2 cellular contexts compared by ENCODE assay signal in genomic region chr16:53848950-53849349, GRCh38.
TF ChIP-seq lines count a peak whose summit lies in the region.

No MANE protein-coding gene starts in this region.

TF ChIP-seq in HepG2, 621 proteins besides CTCF, POLR2A, EP300 and RAD21 (continues in another document):
- TF ChIP-seq, protein P1, sequence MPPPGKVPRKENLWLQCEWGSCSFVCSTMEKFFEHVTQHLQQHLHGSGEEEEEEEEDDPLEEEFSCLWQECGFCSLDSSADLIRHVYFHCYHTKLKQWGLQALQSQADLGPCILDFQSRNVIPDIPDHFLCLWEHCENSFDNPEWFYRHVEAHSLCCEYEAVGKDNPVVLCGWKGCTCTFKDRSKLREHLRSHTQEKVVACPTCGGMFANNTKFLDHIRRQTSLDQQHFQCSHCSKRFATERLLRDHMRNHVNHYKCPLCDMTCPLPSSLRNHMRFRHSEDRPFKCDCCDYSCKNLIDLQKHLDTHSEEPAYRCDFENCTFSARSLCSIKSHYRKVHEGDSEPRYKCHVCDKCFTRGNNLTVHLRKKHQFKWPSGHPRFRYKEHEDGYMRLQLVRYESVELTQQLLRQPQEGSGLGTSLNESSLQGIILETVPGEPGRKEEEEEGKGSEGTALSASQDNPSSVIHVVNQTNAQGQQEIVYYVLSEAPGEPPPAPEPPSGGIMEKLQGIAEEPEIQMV (CRISPR knock-in tag; IDR thresholded peaks at IDR 0.05; ENCODE audit: low read depth) = no peak
- TF ChIP-seq, protein P2, sequence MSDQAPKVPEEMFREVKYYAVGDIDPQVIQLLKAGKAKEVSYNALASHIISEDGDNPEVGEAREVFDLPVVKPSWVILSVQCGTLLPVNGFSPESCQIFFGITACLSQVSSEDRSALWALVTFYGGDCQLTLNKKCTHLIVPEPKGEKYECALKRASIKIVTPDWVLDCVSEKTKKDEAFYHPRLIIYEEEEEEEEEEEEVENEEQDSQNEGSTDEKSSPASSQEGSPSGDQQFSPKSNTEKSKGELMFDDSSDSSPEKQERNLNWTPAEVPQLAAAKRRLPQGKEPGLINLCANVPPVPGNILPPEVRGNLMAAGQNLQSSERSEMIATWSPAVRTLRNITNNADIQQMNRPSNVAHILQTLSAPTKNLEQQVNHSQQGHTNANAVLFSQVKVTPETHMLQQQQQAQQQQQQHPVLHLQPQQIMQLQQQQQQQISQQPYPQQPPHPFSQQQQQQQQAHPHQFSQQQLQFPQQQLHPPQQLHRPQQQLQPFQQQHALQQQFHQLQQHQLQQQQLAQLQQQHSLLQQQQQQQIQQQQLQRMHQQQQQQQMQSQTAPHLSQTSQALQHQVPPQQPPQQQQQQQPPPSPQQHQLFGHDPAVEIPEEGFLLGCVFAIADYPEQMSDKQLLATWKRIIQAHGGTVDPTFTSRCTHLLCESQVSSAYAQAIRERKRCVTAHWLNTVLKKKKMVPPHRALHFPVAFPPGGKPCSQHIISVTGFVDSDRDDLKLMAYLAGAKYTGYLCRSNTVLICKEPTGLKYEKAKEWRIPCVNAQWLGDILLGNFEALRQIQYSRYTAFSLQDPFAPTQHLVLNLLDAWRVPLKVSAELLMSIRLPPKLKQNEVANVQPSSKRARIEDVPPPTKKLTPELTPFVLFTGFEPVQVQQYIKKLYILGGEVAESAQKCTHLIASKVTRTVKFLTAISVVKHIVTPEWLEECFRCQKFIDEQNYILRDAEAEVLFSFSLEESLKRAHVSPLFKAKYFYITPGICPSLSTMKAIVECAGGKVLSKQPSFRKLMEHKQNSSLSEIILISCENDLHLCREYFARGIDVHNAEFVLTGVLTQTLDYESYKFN (CRISPR knock-in tag; conservative IDR thresholded peaks at IDR 0.05) = peak; percentile 10
- TF ChIP-seq SOX6 (IDR thresholded peaks at IDR 0.05) (no peak), SOX6 (CRISPR knock-in tag; IDR thresholded peaks at IDR 0.05) (0 out of 2 replicates have a peak, but pooled peaks have one; percentile 25), ZSCAN30 (CRISPR knock-in tag; IDR thresholded peaks at IDR 0.05) (no peak), ZNF761 (CRISPR knock-in tag; conservative IDR thresholded peaks at IDR 0.05) (0 out of 2 replicates have a peak, but pooled peaks have one; percentile 21), CBX2 (IDR thresholded peaks at IDR 0.05; ENCODE audit: low read depth, low read length) (no peak), CBX2 (CRISPR knock-in tag; IDR thresholded peaks at IDR 0.05; ENCODE audit: low read depth) (no peak), MXD4 (CRISPR knock-in tag; IDR thresholded peaks at IDR 0.05) (no peak), ZSCAN22 (CRISPR knock-in tag; IDR thresholded peaks at IDR 0.05) (0 out of 2 replicates have a peak, but pooled peaks have one; percentile 44), TIGD3 (CRISPR knock-in tag; IDR thresholded peaks at IDR 0.05; ENCODE audit: borderline replicate concordance) (no peak), ZMYM4 (CRISPR knock-in tag; IDR thresholded peaks at IDR 0.05) (no peak), HDAC1 (CRISPR knock-in tag; IDR thresholded peaks at IDR 0.05) (0 out of 2 replicates have a peak, but pooled peaks have one; percentile 34), GATAD2A (CRISPR knock-in tag; IDR thresholded peaks at IDR 0.05) (0 out of 2 replicates have a peak, but pooled peaks have one; percentile 3)
- TF ChIP-seq, protein P3, sequence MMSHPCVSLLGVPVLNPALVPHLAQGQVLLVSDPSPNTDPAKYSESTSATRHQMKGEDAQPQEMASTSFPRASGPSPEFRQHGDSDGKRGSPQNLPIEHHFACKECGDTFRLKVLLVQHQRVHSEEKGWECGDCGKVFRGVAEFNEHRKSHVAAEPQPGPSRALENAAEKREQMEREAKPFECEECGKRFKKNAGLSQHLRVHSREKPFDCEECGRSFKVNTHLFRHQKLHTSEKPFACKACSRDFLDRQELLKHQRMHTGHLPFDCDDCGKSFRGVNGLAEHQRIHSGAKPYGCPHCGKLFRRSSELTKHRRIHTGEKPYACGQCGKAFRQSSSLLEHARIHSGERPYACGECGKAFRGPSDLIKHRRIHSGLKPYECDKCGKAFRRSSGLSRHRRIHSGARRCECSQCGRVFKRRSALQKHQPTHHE (CRISPR knock-in tag; IDR thresholded peaks at IDR 0.05; ENCODE audit: borderline replicate concordance) = no peak
- TF ChIP-seq, protein P4, sequence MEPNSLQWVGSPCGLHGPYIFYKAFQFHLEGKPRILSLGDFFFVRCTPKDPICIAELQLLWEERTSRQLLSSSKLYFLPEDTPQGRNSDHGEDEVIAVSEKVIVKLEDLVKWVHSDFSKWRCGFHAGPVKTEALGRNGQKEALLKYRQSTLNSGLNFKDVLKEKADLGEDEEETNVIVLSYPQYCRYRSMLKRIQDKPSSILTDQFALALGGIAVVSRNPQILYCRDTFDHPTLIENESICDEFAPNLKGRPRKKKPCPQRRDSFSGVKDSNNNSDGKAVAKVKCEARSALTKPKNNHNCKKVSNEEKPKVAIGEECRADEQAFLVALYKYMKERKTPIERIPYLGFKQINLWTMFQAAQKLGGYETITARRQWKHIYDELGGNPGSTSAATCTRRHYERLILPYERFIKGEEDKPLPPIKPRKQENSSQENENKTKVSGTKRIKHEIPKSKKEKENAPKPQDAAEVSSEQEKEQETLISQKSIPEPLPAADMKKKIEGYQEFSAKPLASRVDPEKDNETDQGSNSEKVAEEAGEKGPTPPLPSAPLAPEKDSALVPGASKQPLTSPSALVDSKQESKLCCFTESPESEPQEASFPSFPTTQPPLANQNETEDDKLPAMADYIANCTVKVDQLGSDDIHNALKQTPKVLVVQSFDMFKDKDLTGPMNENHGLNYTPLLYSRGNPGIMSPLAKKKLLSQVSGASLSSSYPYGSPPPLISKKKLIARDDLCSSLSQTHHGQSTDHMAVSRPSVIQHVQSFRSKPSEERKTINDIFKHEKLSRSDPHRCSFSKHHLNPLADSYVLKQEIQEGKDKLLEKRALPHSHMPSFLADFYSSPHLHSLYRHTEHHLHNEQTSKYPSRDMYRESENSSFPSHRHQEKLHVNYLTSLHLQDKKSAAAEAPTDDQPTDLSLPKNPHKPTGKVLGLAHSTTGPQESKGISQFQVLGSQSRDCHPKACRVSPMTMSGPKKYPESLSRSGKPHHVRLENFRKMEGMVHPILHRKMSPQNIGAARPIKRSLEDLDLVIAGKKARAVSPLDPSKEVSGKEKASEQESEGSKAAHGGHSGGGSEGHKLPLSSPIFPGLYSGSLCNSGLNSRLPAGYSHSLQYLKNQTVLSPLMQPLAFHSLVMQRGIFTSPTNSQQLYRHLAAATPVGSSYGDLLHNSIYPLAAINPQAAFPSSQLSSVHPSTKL (CRISPR knock-in tag; IDR thresholded peaks at IDR 0.05) = 0 out of 2 replicates have a peak, but pooled peaks have one; percentile 0

TF ChIP-seq in H1, 55 proteins besides CTCF, POLR2A, EP300 and RAD21:
- TF ChIP-seq BCL11A (IDR thresholded peaks at IDR 0.05; ENCODE audit: low read depth in 2 of 2, low read length in 2 of 2) (no peak), SAP30 (IDR thresholded peaks at IDR 0.05; ENCODE audit: insufficient read depth, insufficient replicate concordance, low read length) (no peak), TCF12 (IDR thresholded peaks at IDR 0.05; ENCODE audit: low read depth, low read length) (no peak), EZH2 (IDR thresholded peaks at IDR 0.05; ENCODE audit: low read depth, low read length, severe bottlenecking) (no peak), CTBP2 (IDR thresholded peaks at IDR 0.05; ENCODE audit: borderline replicate concordance, insufficient read depth, insufficient read length, low read length) (no peak), TAF7 (optimal IDR thresholded peaks at IDR 0.05; ENCODE audit: borderline replicate concordance, low read depth, low read length) (no peak)
